Comparison of ENCODE assay signal across 9 cellular contexts in genomic region chrX:72540318-72540717, GRCh38. TPM values are rescaled to one million over a fixed set of nuclear protein-coding genes. Genes with fewer than 3 reads are reported as not detected.
DNase-seq lines count a peak whose midpoint lies in the region; ATAC-seq and TF ChIP-seq lines count a peak whose summit lies in the region.
"Had no signal": no experiment of that assay in that cellular context is flagged by ENCODE, and none has a peak within 500 bp of the region (broad histone marks: within the 10 kb centered on the region; RNA-seq: fewer than 3 reads in every experiment).

No MANE protein-coding gene starts in this region.

- no peaks in the 10 kb centered on the region for H3K4me1 ChIP-seq in GM23338 (ENCODE audit: insufficient read depth)
- H3K4me1 ChIP-seq in fibroblast of lung (ENCODE audit: control insufficient read depth, extremely low read depth, insufficient read depth, low read length): no peaks in the 10 kb centered on the region

- no peaks in the 10 kb centered on the region for H3K9me3 ChIP-seq in fibroblast of lung (ENCODE audit: control insufficient read depth, insufficient read depth, low read depth, low read length)

- no peaks in the 10 kb centered on the region for H3K9me3 Mint-ChIP-seq in GM23338

- H3K79me2 ChIP-seq in GM23338 (replicated peaks; ENCODE audit: insufficient read depth) (no peaks in the 10 kb centered on the region), fibroblast of lung (ENCODE audit: control insufficient read depth, insufficient read depth, low read length) (no peaks in the 10 kb centered on the region)

- H3K36me3 ChIP-seq in GM23338 (ENCODE audit: insufficient read depth): no peaks in the 10 kb centered on the region
- H3K36me3 ChIP-seq in fibroblast of lung (ENCODE audit: control insufficient read depth, insufficient read depth, low read length): no peaks in the 10 kb centered on the region

- no peaks in the 10 kb centered on the region for H3K27me3 ChIP-seq in GM23338 (ENCODE audit: insufficient read depth)
- H3K27me3 ChIP-seq in fibroblast of lung (ENCODE audit: control insufficient read depth, insufficient read depth, low read length): no peaks in the 10 kb centered on the region

- no peaks in the 10 kb centered on the region; the same call in 2 of the 3 replicates for H3K36me3 Mint-ChIP-seq in GM23338 (ENCODE audit: low read depth)

- H3K27ac Mint-ChIP-seq in GM23338: no peak overlapping the region

- peak; percentile 29 to 31; a peak in 3 of 4 replicates for TF ChIP-seq CTCF in GM23338 (conservative IDR thresholded peaks at IDR 0.05; ENCODE audit: low read depth in 2 of 2)
- TF ChIP-seq CTCF in fibroblast of lung (conservative IDR thresholded peaks at IDR 0.05 in 1 of 2, IDR thresholded peaks at IDR 0.05 in 1 of 2; ENCODE audit: low read depth in 1 of 2, low read length in 2 of 2): peak in 1 of 2 donors; percentile 28

- H3K9ac ChIP-seq in fibroblast of lung (ENCODE audit: insufficient read depth, low read length): no peak overlapping the region

- H3K4me2 ChIP-seq in GM23338: no peak overlapping the region
- H3K4me2 ChIP-seq in fibroblast of lung (ENCODE audit: extremely low read depth, insufficient read depth, low read length): no peak overlapping the region

- H3K4me3 ChIP-seq in GM23338 (no peak overlapping the region), fibroblast of lung (replicated peaks in 1 of 4; ENCODE audit: control extremely low read depth in 1 of 4, insufficient read depth in 1 of 4, low read depth in 3 of 4, low read length in 4 of 4) (no peak overlapping the region)
- H3K4me3 ChIP-seq: skin epidermis had no signal

- no peaks in the 10 kb centered on the region for H3K4me1 Mint-ChIP-seq in GM23338

- DNase-seq in GM23338 (ENCODE audit: low spot score) (peak; percentile 39), NOMO-1 treated with DMSO at 0.1 percent for 48 hours (lab: John Stamatoyannopoulos, UW; ENCODE audit: unreplicated experiment) (peak; percentile 6), fibroblast of lung (ENCODE audit: low read depth in 2 of 2) (peak; percentile 28 to 57), renal cortical epithelial cell (ENCODE audit: low read depth) (peak; percentile 22), middle frontal gyrus (ENCODE audit: extremely low spot score, low spot score) (no peak)
- DNase-seq in activated effector memory CD4-positive, alpha-beta T cell treated with anti-CD3 and anti-CD28 coated beads, Interleukin-2, amount 50 U/mL, for 16 hours: no peak

- no peaks in the 10 kb centered on the region for H3K27me3 Mint-ChIP-seq in GM23338 (ENCODE audit: insufficient read depth, low read depth, poor library complexity)

- H2AFZ ChIP-seq in GM23338: no peak overlapping the region
- H2AFZ ChIP-seq in fibroblast of lung (ENCODE audit: low read length): no peak overlapping the region

- ATAC-seq in GM23338 (no peak), HG03457 (IDR thresholded peaks at IDR 0.05; ENCODE audit: unreplicated experiment) (no peak), GM18909 (IDR thresholded peaks at IDR 0.05; ENCODE audit: poor library complexity, unreplicated experiment) (no peak)

- H3K27ac ChIP-seq in GM23338 (ENCODE audit: low read depth) (no peak overlapping the region), fibroblast of lung (ENCODE audit: insufficient read depth, low read length) (no peak overlapping the region)

- no peaks in the 10 kb centered on the region for H3F3A ChIP-seq in GM23338 (replicated peaks; ENCODE audit: low read depth)

- H4K20me1 ChIP-seq in GM23338 (replicated peaks; ENCODE audit: insufficient read depth) (no peaks in the 10 kb centered on the region), fibroblast of lung (ENCODE audit: control insufficient read depth, extremely low read depth, insufficient read depth, low read length) (no peaks in the 10 kb centered on the region)

- no peaks in the 10 kb centered on the region for H3K9me2 ChIP-seq in GM23338 (ENCODE audit: insufficient read depth)

- H3K4me3 Mint-ChIP-seq in GM23338: no peak overlapping the region

TF ChIP-seq in GM23338, 12 proteins besides CTCF, POLR2A, EP300 and RAD21:
- no peak for TF ChIP-seq ZNF114 (CRISPR knock-in tag; IDR thresholded peaks at IDR 0.05)
- no peak for TF ChIP-seq JUNB (IDR thresholded peaks at IDR 0.05; ENCODE audit: unreplicated experiment)
- TF ChIP-seq POLR2AphosphoS5 (IDR thresholded peaks at IDR 0.05; ENCODE audit: low read depth): no peak
- TF ChIP-seq NANOG (IDR thresholded peaks at IDR 0.05; ENCODE audit: borderline replicate concordance): no peak
- TF ChIP-seq STAT1 (IDR thresholded peaks at IDR 0.05; ENCODE audit: unreplicated experiment): no peak
- no peak for TF ChIP-seq ZNF331 (CRISPR knock-in tag; IDR thresholded peaks at IDR 0.05; ENCODE audit: low read depth)
- TF ChIP-seq, protein P1, sequence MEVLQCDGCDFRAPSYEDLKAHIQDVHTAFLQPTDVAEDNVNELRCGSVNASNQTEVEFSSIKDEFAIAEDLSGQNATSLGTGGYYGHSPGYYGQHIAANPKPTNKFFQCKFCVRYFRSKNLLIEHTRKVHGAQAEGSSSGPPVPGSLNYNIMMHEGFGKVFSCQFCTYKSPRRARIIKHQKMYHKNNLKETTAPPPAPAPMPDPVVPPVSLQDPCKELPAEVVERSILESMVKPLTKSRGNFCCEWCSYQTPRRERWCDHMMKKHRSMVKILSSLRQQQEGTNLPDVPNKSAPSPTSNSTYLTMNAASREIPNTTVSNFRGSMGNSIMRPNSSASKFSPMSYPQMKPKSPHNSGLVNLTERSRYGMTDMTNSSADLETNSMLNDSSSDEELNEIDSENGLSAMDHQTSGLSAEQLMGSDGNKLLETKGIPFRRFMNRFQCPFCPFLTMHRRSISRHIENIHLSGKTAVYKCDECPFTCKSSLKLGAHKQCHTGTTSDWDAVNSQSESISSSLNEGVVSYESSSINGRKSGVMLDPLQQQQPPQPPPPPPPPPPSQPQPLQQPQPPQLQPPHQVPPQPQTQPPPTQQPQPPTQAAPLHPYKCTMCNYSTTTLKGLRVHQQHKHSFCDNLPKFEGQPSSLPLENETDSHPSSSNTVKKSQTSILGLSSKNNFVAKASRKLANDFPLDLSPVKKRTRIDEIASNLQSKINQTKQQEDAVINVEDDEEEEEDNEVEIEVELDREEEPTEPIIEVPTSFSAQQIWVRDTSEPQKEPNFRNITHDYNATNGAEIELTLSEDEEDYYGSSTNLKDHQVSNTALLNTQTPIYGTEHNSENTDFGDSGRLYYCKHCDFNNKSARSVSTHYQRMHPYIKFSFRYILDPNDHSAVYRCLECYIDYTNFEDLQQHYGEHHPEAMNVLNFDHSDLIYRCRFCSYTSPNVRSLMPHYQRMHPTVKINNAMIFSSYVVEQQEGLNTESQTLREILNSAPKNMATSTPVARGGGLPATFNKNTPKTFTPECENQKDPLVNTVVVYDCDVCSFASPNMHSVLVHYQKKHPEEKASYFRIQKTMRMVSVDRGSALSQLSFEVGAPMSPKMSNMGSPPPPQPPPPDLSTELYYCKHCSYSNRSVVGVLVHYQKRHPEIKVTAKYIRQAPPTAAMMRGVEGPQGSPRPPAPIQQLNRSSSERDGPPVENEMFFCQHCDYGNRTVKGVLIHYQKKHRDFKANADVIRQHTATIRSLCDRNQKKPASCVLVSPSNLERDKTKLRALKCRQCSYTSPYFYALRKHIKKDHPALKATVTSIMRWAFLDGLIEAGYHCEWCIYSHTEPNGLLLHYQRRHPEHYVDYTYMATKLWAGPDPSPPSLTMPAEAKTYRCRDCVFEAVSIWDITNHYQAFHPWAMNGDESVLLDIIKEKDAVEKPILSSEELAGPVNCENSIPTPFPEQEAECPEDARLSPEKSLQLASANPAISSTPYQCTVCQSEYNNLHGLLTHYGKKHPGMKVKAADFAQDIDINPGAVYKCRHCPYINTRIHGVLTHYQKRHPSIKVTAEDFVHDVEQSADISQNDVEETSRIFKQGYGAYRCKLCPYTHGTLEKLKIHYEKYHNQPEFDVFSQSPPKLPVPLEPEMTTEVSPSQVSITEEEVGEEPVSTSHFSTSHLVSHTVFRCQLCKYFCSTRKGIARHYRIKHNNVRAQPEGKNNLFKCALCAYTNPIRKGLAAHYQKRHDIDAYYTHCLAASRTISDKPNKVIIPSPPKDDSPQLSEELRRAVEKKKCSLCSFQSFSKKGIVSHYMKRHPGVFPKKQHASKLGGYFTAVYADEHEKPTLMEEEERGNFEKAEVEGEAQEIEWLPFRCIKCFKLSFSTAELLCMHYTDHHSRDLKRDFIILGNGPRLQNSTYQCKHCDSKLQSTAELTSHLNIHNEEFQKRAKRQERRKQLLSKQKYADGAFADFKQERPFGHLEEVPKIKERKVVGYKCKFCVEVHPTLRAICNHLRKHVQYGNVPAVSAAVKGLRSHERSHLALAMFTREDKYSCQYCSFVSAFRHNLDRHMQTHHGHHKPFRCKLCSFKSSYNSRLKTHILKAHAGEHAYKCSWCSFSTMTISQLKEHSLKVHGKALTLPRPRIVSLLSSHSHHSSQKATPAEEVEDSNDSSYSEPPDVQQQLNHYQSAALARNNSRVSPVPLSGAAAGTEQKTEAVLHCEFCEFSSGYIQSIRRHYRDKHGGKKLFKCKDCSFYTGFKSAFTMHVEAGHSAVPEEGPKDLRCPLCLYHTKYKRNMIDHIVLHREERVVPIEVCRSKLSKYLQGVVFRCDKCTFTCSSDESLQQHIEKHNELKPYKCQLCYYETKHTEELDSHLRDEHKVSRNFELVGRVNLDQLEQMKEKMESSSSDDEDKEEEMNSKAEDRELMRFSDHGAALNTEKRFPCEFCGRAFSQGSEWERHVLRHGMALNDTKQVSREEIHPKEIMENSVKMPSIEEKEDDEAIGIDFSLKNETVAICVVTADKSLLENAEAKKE (CRISPR knock-in tag; IDR thresholded peaks at IDR 0.05): no peak
- TF ChIP-seq EZH2phosphoT487 (IDR thresholded peaks at IDR 0.05; ENCODE audit: unreplicated experiment): no peak

RNA-seq across cellular contexts. Expression of gene HDAC8, which starts 32.3 kb away (rescaled TPM):
- total RNA-seq in GM23338 (2014; rRNA removed; shearing (Covaris generic)): 18.8 and 28.7 TPM in 2 replicates
- 20.6 and 21.6 TPM in 2 replicates for polyA plus RNA-seq in GM23338 (2016; fragmentation: Nextera tagmentation; extraction: Ambion mirVana)
- 22.3 and 25.9 TPM in 2 replicates for total RNA-seq in fibroblast of lung
- 18.9 and 25.9 TPM in 2 replicates for polyA plus RNA-seq in fibroblast of lung
- polyA plus RNA-seq in fibroblast of lung (2012): 21.4 and 21.5 TPM in 2 replicates
- polyA minus RNA-seq in fibroblast of lung (ENCODE audit: low replicate concordance): 8.8 and 33.4 TPM in 2 replicates
- total RNA-seq in renal cortical epithelial cell: 28.0 and 48.0 TPM in 2 replicates

Comparison
In these comparisons a context has a peak if more than half of its experiments do, and no peak if none do; other contexts are left out.
1. DNase-seq: peak in GM23338 (single experiment), NOMO-1 treated with DMSO at 0.1 percent for 48 hours (single experiment), fibroblast of lung (2 of 2) and renal cortical epithelial cell (single experiment); none in activated effector memory CD4-positive, alpha-beta T cell treated with anti-CD3 and anti-CD28 coated beads, Interleukin-2, amount 50 U/mL, for 16 hours (single experiment) and middle frontal gyrus (single experiment).